ENCODE assay signal across 17 cellular contexts in the genomic region with DNA sequence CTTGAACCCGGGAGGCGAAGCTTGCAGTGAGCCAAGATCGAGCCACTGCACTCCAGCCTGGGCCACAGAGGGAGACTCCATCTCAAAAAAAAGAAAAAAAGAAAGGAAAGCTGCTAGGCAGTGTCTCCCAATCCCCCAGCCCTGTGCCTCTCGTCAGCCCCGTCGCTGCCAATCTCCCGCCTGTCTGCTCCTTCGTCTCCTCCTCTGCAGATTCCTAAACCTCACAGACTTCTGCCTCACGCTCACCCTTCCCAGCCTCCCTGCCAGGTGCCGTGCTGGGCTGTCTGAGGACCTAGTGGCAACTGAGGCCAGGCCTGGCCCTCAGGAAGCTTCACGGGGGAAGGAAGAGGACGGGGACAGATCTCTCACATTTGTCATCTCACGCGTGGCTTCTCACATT. TPM values are rescaled to one million over a fixed set of nuclear protein-coding genes. Genes with fewer than 3 reads are reported as not detected.
DNase-seq lines count a peak whose midpoint lies in the region; ATAC-seq and TF ChIP-seq lines count a peak whose summit lies in the region.
"Had no signal": no experiment of that assay in that cellular context is flagged by ENCODE, and none has a peak within 500 bp of the region (broad histone marks: within the 10 kb centered on the region; RNA-seq: fewer than 3 reads in every experiment).

No MANE protein-coding gene starts in this region.

- no peaks in the 10 kb centered on the region for H3K27me3 Mint-ChIP-seq in WTC11 (ENCODE audit: low read depth)
- H3K27me3 Mint-ChIP-seq in glutamatergic neuron (ENCODE audit: unreplicated experiment), result peaks cover 14% of the 10 kb centered on the region
- H3K27me3 Mint-ChIP-seq: CD4-positive, CD25-positive, alpha-beta regulatory T cell; IgD-negative memory B cell had no signal

- TF ChIP-seq CTCF in WTC11 (IDR thresholded peaks at IDR 0.05) (no peak), glutamatergic neuron (IDR thresholded peaks at IDR 0.05; ENCODE audit: partially characterized antibody, unreplicated experiment) (no peak), brain microvascular endothelial cell (IDR thresholded peaks at IDR 0.05; ENCODE audit: low read depth, low read length, missing control alignments) (no peak)

- ATAC-seq in WTC11, result no peak

- POLR2A ChIA-PET in WTC11 (lab: Charles Lee), result interaction anchor here (0.6 kb wide), 1 partner anchor 233 kb away, joined by 3 read pairs; no protein-coding TSS in a partner anchor

- no peak overlapping the region for H3K4me3 Mint-ChIP-seq in WTC11
- peak overlapping the region; percentile 3 for H3K4me3 Mint-ChIP-seq in glutamatergic neuron (ENCODE audit: unreplicated experiment)
- H3K4me3 Mint-ChIP-seq: CD4-positive, CD25-positive, alpha-beta regulatory T cell; IgD-negative memory B cell had no signal

- peaks cover 42% of the 10 kb centered on the region for H3K36me3 ChIP-seq in brain microvascular endothelial cell (replicated peaks)
- H3K36me3 ChIP-seq: HAP-1 had no signal

- H3K36me3 Mint-ChIP-seq in WTC11 (peaks cover 4% of the 10 kb centered on the region), glutamatergic neuron (ENCODE audit: unreplicated experiment) (no peaks in the 10 kb centered on the region)

- H3K4me1 Mint-ChIP-seq in WTC11 (peaks cover 6% of the 10 kb centered on the region; the same call in 1 of the 2 replicates), glutamatergic neuron (ENCODE audit: low read depth, unreplicated experiment) (peaks cover 8% of the 10 kb centered on the region)
- H3K4me1 Mint-ChIP-seq: CD4-positive, CD25-positive, alpha-beta regulatory T cell; IgD-negative memory B cell had no signal

- CTCF ChIA-PET in WTC11 (lab: Charles Lee), result interaction anchor here (2.5 kb wide), 1 partner anchor 60 kb away, joined by 13 read pairs; no protein-coding TSS in a partner anchor

- H3K27me3 ChIP-seq in brain microvascular endothelial cell (replicated peaks), result no peaks in the 10 kb centered on the region
- H3K27me3 ChIP-seq: BLaER1 treated with 17β-estradiol and CSF1 and Interleukin-3, amounts not matched to agents 10 nM and 100 nM had no signal

- DNase-seq in NCI-H2227 treated with DMSO at 0.1 percent for 48 hours (lab: John Stamatoyannopoulos, UW), result peak; percentile 66
- no peak for DNase-seq in NCI-H2227 (lab: John Stamatoyannopoulos, UW; ENCODE audit: unreplicated experiment)
- DNase-seq in WTC11 (ENCODE audit: low spot score), result no peak
- DNase-seq in glutamatergic neuron, result no peak
- no peak for DNase-seq in brain microvascular endothelial cell
- no peak for DNase-seq in NAMALWA (ENCODE audit: low spot score)
- no peak for DNase-seq in glomerular visceral epithelial cell (ENCODE audit: extremely low spot score)
- no peak for DNase-seq in KG1 (lab: John Stamatoyannopoulos, UW)
- DNase-seq: CD4-positive, CD25-positive, alpha-beta regulatory T cell; DMS79; EL; GOT3 had no signal

- no peaks in the 10 kb centered on the region for H3K9me3 Mint-ChIP-seq in WTC11
- H3K9me3 Mint-ChIP-seq in glutamatergic neuron (ENCODE audit: unreplicated experiment), result peaks cover 14% of the 10 kb centered on the region
- H3K9me3 Mint-ChIP-seq: CD4-positive, CD25-positive, alpha-beta regulatory T cell; IgD-negative memory B cell had no signal

- in situ Hi-C loops in brain microvascular endothelial cell (cut with HindIII; ENCODE audit: low pct_ligation_motif_present, low sequenced_read_pairs), result no loop called here

- H3K4me3 ChIP-seq in brain microvascular endothelial cell (ENCODE audit: low read depth, low read length), result no peak overlapping the region
- H3K4me3 ChIP-seq: BLaER1 treated with 17β-estradiol and CSF1 and Interleukin-3, amounts not matched to agents 10 nM and 100 nM; HAP-1 had no signal

- H3K27ac ChIP-seq in brain microvascular endothelial cell, result no peak overlapping the region
- H3K27ac ChIP-seq: 22Rv1; BLaER1 treated with 17β-estradiol and CSF1 and Interleukin-3, amounts not matched to agents 10 nM and 100 nM had no signal

- H3K27ac Mint-ChIP-seq in WTC11 (peak overlapping the region; percentile 71; the same call in 1 of the 2 replicates), glutamatergic neuron (ENCODE audit: unreplicated experiment) (peak overlapping the region; percentile 68)
- H3K27ac Mint-ChIP-seq: CD4-positive, CD25-positive, alpha-beta regulatory T cell; IgD-negative memory B cell had no signal

TF ChIP-seq in WTC11, 78 proteins besides CTCF, POLR2A, EP300 and RAD21:
- TF ChIP-seq OVOL2 (CRISPR knock-in tag; IDR thresholded peaks at IDR 0.05; ENCODE audit: borderline replicate concordance) (no peak), ETV6 (CRISPR knock-in tag; IDR thresholded peaks at IDR 0.05) (no peak), ZBTB21 (CRISPR knock-in tag; IDR thresholded peaks at IDR 0.05; ENCODE audit: borderline replicate concordance) (no peak), EMX1 (CRISPR knock-in tag; IDR thresholded peaks at IDR 0.05) (no peak), CBFB (CRISPR knock-in tag; IDR thresholded peaks at IDR 0.05; ENCODE audit: low read depth) (no peak), NR2C2 (CRISPR knock-in tag; IDR thresholded peaks at IDR 0.05) (no peak), CREM (CRISPR knock-in tag; IDR thresholded peaks at IDR 0.05) (no peak), ELF4 (CRISPR knock-in tag; IDR thresholded peaks at IDR 0.05; ENCODE audit: low read depth) (no peak), CREB1 (CRISPR knock-in tag; IDR thresholded peaks at IDR 0.05) (no peak), SMAD4 (CRISPR knock-in tag; IDR thresholded peaks at IDR 0.05) (no peak), ATF1 (CRISPR knock-in tag; IDR thresholded peaks at IDR 0.05) (no peak)
- TF ChIP-seq, protein P1, sequence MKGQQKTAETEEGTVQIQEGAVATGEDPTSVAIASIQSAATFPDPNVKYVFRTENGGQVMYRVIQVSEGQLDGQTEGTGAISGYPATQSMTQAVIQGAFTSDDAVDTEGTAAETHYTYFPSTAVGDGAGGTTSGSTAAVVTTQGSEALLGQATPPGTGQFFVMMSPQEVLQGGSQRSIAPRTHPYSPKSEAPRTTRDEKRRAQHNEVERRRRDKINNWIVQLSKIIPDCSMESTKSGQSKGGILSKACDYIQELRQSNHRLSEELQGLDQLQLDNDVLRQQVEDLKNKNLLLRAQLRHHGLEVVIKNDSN (CRISPR knock-in tag; IDR thresholded peaks at IDR 0.05), result no peak
- TF ChIP-seq, protein P2, sequence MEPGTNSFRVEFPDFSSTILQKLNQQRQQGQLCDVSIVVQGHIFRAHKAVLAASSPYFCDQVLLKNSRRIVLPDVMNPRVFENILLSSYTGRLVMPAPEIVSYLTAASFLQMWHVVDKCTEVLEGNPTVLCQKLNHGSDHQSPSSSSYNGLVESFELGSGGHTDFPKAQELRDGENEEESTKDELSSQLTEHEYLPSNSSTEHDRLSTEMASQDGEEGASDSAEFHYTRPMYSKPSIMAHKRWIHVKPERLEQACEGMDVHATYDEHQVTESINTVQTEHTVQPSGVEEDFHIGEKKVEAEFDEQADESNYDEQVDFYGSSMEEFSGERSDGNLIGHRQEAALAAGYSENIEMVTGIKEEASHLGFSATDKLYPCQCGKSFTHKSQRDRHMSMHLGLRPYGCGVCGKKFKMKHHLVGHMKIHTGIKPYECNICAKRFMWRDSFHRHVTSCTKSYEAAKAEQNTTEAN (CRISPR knock-in tag; IDR thresholded peaks at IDR 0.05), result no peak
- TF ChIP-seq, protein P3, sequence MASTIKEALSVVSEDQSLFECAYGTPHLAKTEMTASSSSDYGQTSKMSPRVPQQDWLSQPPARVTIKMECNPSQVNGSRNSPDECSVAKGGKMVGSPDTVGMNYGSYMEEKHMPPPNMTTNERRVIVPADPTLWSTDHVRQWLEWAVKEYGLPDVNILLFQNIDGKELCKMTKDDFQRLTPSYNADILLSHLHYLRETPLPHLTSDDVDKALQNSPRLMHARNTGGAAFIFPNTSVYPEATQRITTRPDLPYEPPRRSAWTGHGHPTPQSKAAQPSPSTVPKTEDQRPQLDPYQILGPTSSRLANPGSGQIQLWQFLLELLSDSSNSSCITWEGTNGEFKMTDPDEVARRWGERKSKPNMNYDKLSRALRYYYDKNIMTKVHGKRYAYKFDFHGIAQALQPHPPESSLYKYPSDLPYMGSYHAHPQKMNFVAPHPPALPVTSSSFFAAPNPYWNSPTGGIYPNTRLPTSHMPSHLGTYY (CRISPR knock-in tag; IDR thresholded peaks at IDR 0.05), result no peak
- TF ChIP-seq, protein P4, sequence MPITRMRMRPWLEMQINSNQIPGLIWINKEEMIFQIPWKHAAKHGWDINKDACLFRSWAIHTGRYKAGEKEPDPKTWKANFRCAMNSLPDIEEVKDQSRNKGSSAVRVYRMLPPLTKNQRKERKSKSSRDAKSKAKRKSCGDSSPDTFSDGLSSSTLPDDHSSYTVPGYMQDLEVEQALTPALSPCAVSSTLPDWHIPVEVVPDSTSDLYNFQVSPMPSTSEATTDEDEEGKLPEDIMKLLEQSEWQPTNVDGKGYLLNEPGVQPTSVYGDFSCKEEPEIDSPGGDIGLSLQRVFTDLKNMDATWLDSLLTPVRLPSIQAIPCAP (CRISPR knock-in tag; IDR thresholded peaks at IDR 0.05), result no peak

RNA-seq across cellular contexts. Expression of a gene that starts 21.5 kb away (rescaled TPM):
- total RNA-seq in WTC11 (2021) (5.2 to 6.8 TPM (median 5.9 TPM) in 3 replicates), glutamatergic neuron (ENCODE audit: unreplicated experiment) (33.8 TPM)
- total RNA-seq: CD4-positive, CD25-positive, alpha-beta regulatory T cell had no signal

RNA-seq across cellular contexts. Expression of a gene that starts 53.7 kb away (rescaled TPM):
- total RNA-seq in WTC11 (2021), result 32.3 to 33.8 TPM (median 33.4 TPM) in 3 replicates
- total RNA-seq in glutamatergic neuron (ENCODE audit: unreplicated experiment), result 327 TPM
- total RNA-seq: HT-29 had no signal
